8 cellular contexts compared by ENCODE assay signal in genomic region chr20:49219924-49220831, GRCh38. TPM values are rescaled to one million over a fixed set of nuclear protein-coding genes. Genes with fewer than 3 reads are reported as not detected.
DNase-seq lines count a peak whose midpoint lies in the region; FAIRE-seq and TF ChIP-seq lines count a peak whose summit lies in the region.

No MANE protein-coding gene starts in this region.

- no peak overlapping the region for H3K23ac ChIP-seq in trophoblast cell (ENCODE audit: low read length)

- no peak overlapping the region for H2BK12ac ChIP-seq in trophoblast cell (ENCODE audit: low read length)

- no peak overlapping the region for H4K12ac ChIP-seq in trophoblast cell (ENCODE audit: low read depth, low read length)

- H2AFZ ChIP-seq in fibroblast of lung (ENCODE audit: low read length): peak overlapping the region; percentile 96
- H2AFZ ChIP-seq in trophoblast cell (ENCODE audit: insufficient read depth, low read length, poor library complexity): peak overlapping the region; percentile 30

- H3K18ac ChIP-seq in trophoblast cell (ENCODE audit: low read length): no peak overlapping the region

- H4K8ac ChIP-seq in trophoblast cell (ENCODE audit: low read depth, low read length): no peak overlapping the region

- peak overlapping the region; percentile 31 for H4K91ac ChIP-seq in trophoblast cell (ENCODE audit: low read depth, low read length)

- H3K9ac ChIP-seq in fibroblast of lung (ENCODE audit: insufficient read depth, low read length): peak overlapping the region; percentile 76
- peak overlapping the region; percentile 87 for H3K9ac ChIP-seq in trophoblast cell (ENCODE audit: low read length)

- H3K79me2 ChIP-seq in fibroblast of lung (ENCODE audit: control insufficient read depth, insufficient read depth, low read length): peaks cover 16% of the 10 kb centered on the region
- peaks cover 11% of the 10 kb centered on the region for H3K79me2 ChIP-seq in trophoblast cell (ENCODE audit: control insufficient read depth, insufficient read depth, low read length, poor library complexity)

- H3K9me3 ChIP-seq in SJCRH30 (replicated peaks) (no peaks in the 10 kb centered on the region), fibroblast of lung (ENCODE audit: control insufficient read depth, insufficient read depth, low read depth, low read length) (no peaks in the 10 kb centered on the region), trophoblast cell (ENCODE audit: insufficient read depth, low read depth, low read length) (no peaks in the 10 kb centered on the region)

- H3K4me3 ChIP-seq in GM06990 (replicated peaks; ENCODE audit: low read depth, low read length) (peak overlapping the region; percentile 96), SJCRH30 (peak overlapping the region; percentile 76), fibroblast of lung (replicated peaks in 1 of 4; ENCODE audit: control extremely low read depth in 1 of 4, insufficient read depth in 1 of 4, low read depth in 3 of 4, low read length in 4 of 4) (peak overlapping the region; percentile 51 to 93 (median 80)), trophoblast cell (ENCODE audit: low read depth, low read length) (peak overlapping the region; percentile 90)

- H3K27me3 ChIP-seq in GM06990 (replicated peaks; ENCODE audit: control insufficient read depth, insufficient read depth, low read length) (no peaks in the 10 kb centered on the region), SJCRH30 (no peaks in the 10 kb centered on the region), fibroblast of lung (ENCODE audit: control insufficient read depth, insufficient read depth, low read length) (no peaks in the 10 kb centered on the region), trophoblast cell (ENCODE audit: insufficient read depth, low read length) (no peaks in the 10 kb centered on the region)

- no peak overlapping the region for H2BK120ac ChIP-seq in trophoblast cell (ENCODE audit: insufficient read depth, low read length, poor library complexity)

- WGBS in trophoblast cell (ENCODE audit: extremely low coverage, insufficient coverage, insufficient read length): no CpG with 5 or more reads among the region's 28 CpGs

- H3K4me1 ChIP-seq in SJCRH30: peaks cover 9% of the 10 kb centered on the region; the same call in 1 of the 2 replicates
- H3K4me1 ChIP-seq in fibroblast of lung (ENCODE audit: control insufficient read depth, extremely low read depth, insufficient read depth, low read length): peaks cover 3% of the 10 kb centered on the region
- peaks cover 5 to 11% of the 10 kb centered on the region in 2 experiments for H3K4me1 ChIP-seq in trophoblast cell (ENCODE audit: control insufficient read depth in 1 of 2, insufficient read depth in 2 of 2, low read length in 2 of 2)

- no peak overlapping the region for H3K14ac ChIP-seq in trophoblast cell (ENCODE audit: low read length)

- peak overlapping the region; percentile 58 for H3K27ac ChIP-seq in SJCRH30
- H3K27ac ChIP-seq in fibroblast of lung (ENCODE audit: insufficient read depth, low read length): peak overlapping the region; percentile 92
- no peak overlapping the region for H3K27ac ChIP-seq in trophoblast cell (ENCODE audit: low read depth, low read length)

- TF ChIP-seq CTCF in GM06990 (IDR thresholded peaks at IDR 0.05; ENCODE audit: insufficient read depth, low read length, poor library complexity, severe bottlenecking) (no peak), fibroblast of lung (conservative IDR thresholded peaks at IDR 0.05 in 1 of 2, IDR thresholded peaks at IDR 0.05 in 1 of 2; ENCODE audit: low read depth in 1 of 2, low read length in 2 of 2) (no peak), D721Med (IDR thresholded peaks at IDR 0.05; ENCODE audit: insufficient read depth, missing control alignments) (no peak)

- H3K36me3 ChIP-seq in GM06990 (ENCODE audit: control insufficient read depth, insufficient read depth, low read length): peaks cover 17% of the 10 kb centered on the region
- H3K36me3 ChIP-seq in SJCRH30: peaks cover 44% of the 10 kb centered on the region
- peaks cover 6% of the 10 kb centered on the region for H3K36me3 ChIP-seq in fibroblast of lung (ENCODE audit: control insufficient read depth, insufficient read depth, low read length)
- H3K36me3 ChIP-seq in trophoblast cell (ENCODE audit: control insufficient read depth in 1 of 2, insufficient read depth in 2 of 2, low read length in 2 of 2): peaks cover 29 to 33% of the 10 kb centered on the region in 2 experiments

- H4K20me1 ChIP-seq in fibroblast of lung (ENCODE audit: control insufficient read depth, extremely low read depth, insufficient read depth, low read length): no peaks in the 10 kb centered on the region

- no peak overlapping the region for H2BK5ac ChIP-seq in trophoblast cell (ENCODE audit: low read depth, low read length, poor library complexity)

- H3K4ac ChIP-seq in trophoblast cell (ENCODE audit: low read depth, low read length): peak overlapping the region; percentile 28

- FAIRE-seq in D721Med (lab: Jason Lieb, UNC): no peak

- DNase-seq in GM06990 (ENCODE audit: extremely low read depth, insufficient read length) (no peak), SJCRH30 (no peak), fibroblast of lung (ENCODE audit: low read depth in 2 of 2) (no peak), trophoblast cell (no peak), Kasumi-1 (lab: John Stamatoyannopoulos, UW) (no peak), NCI-H524 (lab: John Stamatoyannopoulos, UW) (no peak), D721Med (ENCODE audit: insufficient read length, low spot score) (no peak)
- DNase-seq in activated CD4-positive, alpha-beta T cell treated with anti-CD3 and anti-CD28 coated beads for 1 hour: no peak

- peaks cover 6% of the 10 kb centered on the region for H3K79me1 ChIP-seq in trophoblast cell (ENCODE audit: low read length)

- H3K4me2 ChIP-seq in fibroblast of lung (ENCODE audit: extremely low read depth, insufficient read depth, low read length): peak overlapping the region; percentile 86
- H3K4me2 ChIP-seq in trophoblast cell (ENCODE audit: low read length): peak overlapping the region; percentile 80

- H2AK5ac ChIP-seq in trophoblast cell (ENCODE audit: low read length): no peak overlapping the region

RNA-seq across cellular contexts. Expression of gene DDX27, which starts 1.0 kb away (rescaled TPM):
- 103 and 114 TPM in 2 replicates for total RNA-seq in SJCRH30 (2014; rRNA removed; shearing (Covaris generic))
- 32.5 and 35.7 TPM in 2 replicates for total RNA-seq in fibroblast of lung
- polyA plus RNA-seq in fibroblast of lung: 24.7 and 30.1 TPM in 2 replicates
- polyA plus RNA-seq in fibroblast of lung (2012): 25.8 and 31.4 TPM in 2 replicates
- 39.9 and 41.4 TPM in 2 replicates for polyA minus RNA-seq in fibroblast of lung (ENCODE audit: low replicate concordance)
- 54.1 and 54.7 TPM in 2 replicates for polyA plus RNA-seq in trophoblast cell (2013)

RNA-seq across cellular contexts. Expression of gene STAU1, which starts 32.0 kb away (rescaled TPM):
- 133 and 135 TPM in 2 replicates for total RNA-seq in SJCRH30 (2014; rRNA removed; shearing (Covaris generic))
- total RNA-seq in fibroblast of lung: 36.7 and 48.1 TPM in 2 replicates
- 77.2 and 79.8 TPM in 2 replicates for polyA plus RNA-seq in fibroblast of lung
- polyA plus RNA-seq in fibroblast of lung (2012): 76.4 and 84.1 TPM in 2 replicates
- polyA minus RNA-seq in fibroblast of lung (ENCODE audit: low replicate concordance): 50.3 and 51.1 TPM in 2 replicates
- polyA plus RNA-seq in trophoblast cell (2013): 90.8 and 93.2 TPM in 2 replicates

RNA-seq across cellular contexts. Expression of gene ZNFX1, which starts 57.7 kb away (rescaled TPM):
- total RNA-seq in SJCRH30 (2014; rRNA removed; shearing (Covaris generic)): 23.8 and 25.5 TPM in 2 replicates
- total RNA-seq in fibroblast of lung: 29.5 and 46.2 TPM in 2 replicates
- 13.7 and 13.9 TPM in 2 replicates for polyA plus RNA-seq in fibroblast of lung
- 27.4 and 33.1 TPM in 2 replicates for polyA plus RNA-seq in fibroblast of lung (2012)
- 99.6 and 104 TPM in 2 replicates for polyA minus RNA-seq in fibroblast of lung (ENCODE audit: low replicate concordance)
- polyA plus RNA-seq in trophoblast cell (2013): 6.3 TPM in 2 replicates
